In genomic region chr7:121000091-121000983, GRCh38 we compare ENCODE assay signal across 14 cellular contexts. TPM values are rescaled to one million over a fixed set of nuclear protein-coding genes. Genes with fewer than 3 reads are reported as not detected.
DNase-seq lines count a peak whose midpoint lies in the region; ATAC-seq and TF ChIP-seq lines count a peak whose summit lies in the region.
"Had no signal": no experiment of that assay in that cellular context is flagged by ENCODE, and none has a peak within 500 bp of the region (broad histone marks: within the 10 kb centered on the region; RNA-seq: fewer than 3 reads in every experiment).

No MANE protein-coding gene starts in this region.

- H3K36me3 Mint-ChIP-seq in T-helper 2 cell treated with Interferon-gamma antibody and Interleukin-4, amounts not matched to agents 5 μg/mL and 100 μg/mL, for 36 hours (ENCODE audit: low read depth) = no peaks in the 10 kb centered on the region
- H3K36me3 Mint-ChIP-seq in stimulated activated effector memory CD8-positive, alpha-beta T cell treated with anti-CD3 and anti-CD28 coated beads, Interleukin-12 subunit alpha, Interleukin-12 subunit beta, amount 100 ng/mL, for 72 hours = no peaks in the 10 kb centered on the region

- H3K27ac Mint-ChIP-seq in T-helper 2 cell treated with Interferon-gamma antibody and Interleukin-4, amounts not matched to agents 5 μg/mL and 100 μg/mL, for 36 hours = no peak overlapping the region
- H3K27ac Mint-ChIP-seq in stimulated activated effector memory CD8-positive, alpha-beta T cell treated with anti-CD3 and anti-CD28 coated beads, Interleukin-12 subunit alpha, Interleukin-12 subunit beta, amount 100 ng/mL, for 72 hours = no peak overlapping the region
- H3K27ac Mint-ChIP-seq: GM23338 had no signal

- POLR2A ChIA-PET in OCI-LY7 (lab: Charles Lee) = interaction anchor here (0.6 to 1.4 kb wide), 3 partner anchors 9 to 76 kb away, joined by 3 to 4 read pairs (median 4); no protein-coding TSS in a partner anchor

- no peaks in the 10 kb centered on the region for H3K9me2 ChIP-seq in OCI-LY7 (ENCODE audit: insufficient read depth, low read length)

- no peaks in the 10 kb centered on the region for H4K20me1 ChIP-seq in OCI-LY7 (ENCODE audit: insufficient read depth, low read length)

- H3K9me3 ChIP-seq in OCI-LY7 (ENCODE audit: low read length) = no peaks in the 10 kb centered on the region

- no peaks in the 10 kb centered on the region for H3K4me1 ChIP-seq in OCI-LY7 (ENCODE audit: insufficient read depth, low read length, poor library complexity, severe bottlenecking)
- H3K4me1 ChIP-seq: parathyroid adenoma had no signal

- CTCF ChIA-PET in OCI-LY7 (lab: Charles Lee; ENCODE audit: unreplicated experiment) = no interaction called here

- no peak overlapping the region for H2AFZ ChIP-seq in OCI-LY7 (ENCODE audit: low read length)
- H2AFZ ChIP-seq: GM23338, parathyroid adenoma had no signal

- no peak overlapping the region for H3K27ac ChIP-seq in OCI-LY7 (ENCODE audit: low read depth, low read length, poor library complexity, severe bottlenecking)
- H3K27ac ChIP-seq: parathyroid adenoma had no signal

- peak; percentile 30; the same call in 1 of the 3 replicates for ATAC-seq in SK-N-SH treated with all-trans-retinoic acid at 6 μM for 48 hours
- peak; percentile 64 for ATAC-seq in sciatic nerve
- ATAC-seq in stimulated activated effector memory CD8-positive, alpha-beta T cell treated with anti-CD3 and anti-CD28 coated beads, Interleukin-12 subunit alpha, Interleukin-12 subunit beta, amount 100 ng/mL, for 72 hours = no peak
- ATAC-seq: GM23338 had no signal

- H3K27me3 Mint-ChIP-seq in T-helper 2 cell treated with Interferon-gamma antibody and Interleukin-4, amounts not matched to agents 5 μg/mL and 100 μg/mL, for 36 hours (ENCODE audit: low read depth) = peaks cover 30% of the 10 kb centered on the region

- intact Hi-C loops in sciatic nerve (cut with DNase I) (no loop called here), OCI-LY7 (cut with micrococcal nuclease; ENCODE audit: unreplicated experiment) (no loop called here)

- no peaks in the 10 kb centered on the region for H3K36me3 ChIP-seq in OCI-LY7 (ENCODE audit: insufficient read depth, low read length)

- no peak overlapping the region for H3K4me2 ChIP-seq in OCI-LY7 (ENCODE audit: low read length)
- H3K4me2 ChIP-seq: GM23338 had no signal

- no peaks in the 10 kb centered on the region for H3K79me2 ChIP-seq in OCI-LY7 (ENCODE audit: insufficient read depth, low read depth, low read length)
- H3K79me2 ChIP-seq: parathyroid adenoma had no signal

- no peak for TF ChIP-seq CTCF in foreskin fibroblast (IDR thresholded peaks at IDR 0.05; ENCODE audit: low read depth, low read length)
- TF ChIP-seq CTCF in OCI-LY7 (conservative IDR thresholded peaks at IDR 0.05; ENCODE audit: low read length) = no peak

- H3K4me1 Mint-ChIP-seq in T-helper 2 cell treated with Interferon-gamma antibody and Interleukin-4, amounts not matched to agents 5 μg/mL and 100 μg/mL, for 36 hours (ENCODE audit: low read depth) = peaks cover 6% of the 10 kb centered on the region
- peaks cover 16% of the 10 kb centered on the region for H3K4me1 Mint-ChIP-seq in stimulated activated effector memory CD8-positive, alpha-beta T cell treated with anti-CD3 and anti-CD28 coated beads, Interleukin-12 subunit alpha, Interleukin-12 subunit beta, amount 100 ng/mL, for 72 hours

- H3K4me3 ChIP-seq in foreskin fibroblast (ENCODE audit: low read depth in 1 of 2, low read length in 2 of 2) = peak overlapping the region; percentile 20 to 25
- no peak overlapping the region for H3K4me3 ChIP-seq in OCI-LY7 (ENCODE audit: low read depth, low read length, poor library complexity, severe bottlenecking)
- H3K4me3 ChIP-seq: GM23338 had no signal

- peak; percentile 74 for DNase-seq in Daoy (ENCODE audit: low read depth)
- DNase-seq in foreskin fibroblast = peak; percentile 50 to 67
- no peak for DNase-seq in sciatic nerve (ENCODE audit: low spot score)
- DNase-seq in DMS 273 treated with DMSO at 0.1 percent for 48 hours (lab: John Stamatoyannopoulos, UW) = no peak
- no peak for DNase-seq in OCI-LY7 (ENCODE audit: low spot score)
- DNase-seq in T-helper 2 cell treated with Interferon-gamma antibody and Interleukin-4, amounts not matched to agents 5 μg/mL and 100 μg/mL, for 36 hours (ENCODE audit: low spot score) = no peak
- DNase-seq in stimulated activated effector memory CD8-positive, alpha-beta T cell treated with anti-CD3 and anti-CD28 coated beads, Interleukin-12 subunit alpha, Interleukin-12 subunit beta, amount 100 ng/mL, for 72 hours (ENCODE audit: low spot score in 2 of 2) = no peak
- DNase-seq: activated T-cell treated with anti-CD3 and anti-CD28 coated beads, Interleukin-2, amount 50 U/mL, for 1 hour; MV-4-11; NCI-H748 treated with DMSO at 0.1 percent for 48 hours had no signal

- no peaks in the 10 kb centered on the region for H3K9me3 Mint-ChIP-seq in T-helper 2 cell treated with Interferon-gamma antibody and Interleukin-4, amounts not matched to agents 5 μg/mL and 100 μg/mL, for 36 hours
- H3K9me3 Mint-ChIP-seq in stimulated activated effector memory CD8-positive, alpha-beta T cell treated with anti-CD3 and anti-CD28 coated beads, Interleukin-12 subunit alpha, Interleukin-12 subunit beta, amount 100 ng/mL, for 72 hours = no peaks in the 10 kb centered on the region
- H3K9me3 Mint-ChIP-seq: GM23338 had no signal

- BruUV-seq in OCI-LY7 (replicated peaks; lab: Mats Ljungman, UMichigan) = no TSS peak

- H3K4me3 Mint-ChIP-seq in T-helper 2 cell treated with Interferon-gamma antibody and Interleukin-4, amounts not matched to agents 5 μg/mL and 100 μg/mL, for 36 hours = no peak overlapping the region
- no peak overlapping the region for H3K4me3 Mint-ChIP-seq in stimulated activated effector memory CD8-positive, alpha-beta T cell treated with anti-CD3 and anti-CD28 coated beads, Interleukin-12 subunit alpha, Interleukin-12 subunit beta, amount 100 ng/mL, for 72 hours
- H3K4me3 Mint-ChIP-seq: GM23338 had no signal

TF ChIP-seq in SK-N-SH treated with all-trans-retinoic acid at 6 μM for 48 hours, 23 proteins besides CTCF, POLR2A, EP300 and RAD21:
- TF ChIP-seq TSHZ2 (CRISPR knock-in tag; IDR thresholded peaks at IDR 0.05) = no peak
- no peak for TF ChIP-seq OSR1 (CRISPR knock-in tag; IDR thresholded peaks at IDR 0.05)
- no peak for TF ChIP-seq ESRRG (CRISPR knock-in tag; IDR thresholded peaks at IDR 0.05)
- TF ChIP-seq BACH2 (CRISPR knock-in tag; IDR thresholded peaks at IDR 0.05; ENCODE audit: borderline replicate concordance) = no peak
- no peak for TF ChIP-seq ZFP3 (CRISPR knock-in tag; IDR thresholded peaks at IDR 0.05)
- TF ChIP-seq ZC3H10 (CRISPR knock-in tag; IDR thresholded peaks at IDR 0.05) = no peak
- TF ChIP-seq ARNTL (CRISPR knock-in tag; IDR thresholded peaks at IDR 0.05; ENCODE audit: borderline replicate concordance, low read depth) = no peak
- TF ChIP-seq SNAI2 (CRISPR knock-in tag; IDR thresholded peaks at IDR 0.05) = no peak
TF ChIP-seq in SK-N-SH treated with all-trans-retinoic acid at 6 μM for 48 hours: peak in this region for 0.

RNA-seq across cellular contexts. Expression of gene CPED1, which starts 11.8 kb away (rescaled TPM):
- 0.15 and 1.6 TPM in 2 replicates for total RNA-seq in Daoy (2014; rRNA removed; shearing (Covaris generic))
- total RNA-seq in sciatic nerve (41.9 TPM), OCI-LY7 (2022) (not detected in 2 replicates)
- not detected in 2 replicates for total RNA-seq in OCI-LY7 (2014; rRNA removed; shearing (Covaris generic))
- total RNA-seq: T-helper 2 cell treated with Interferon-gamma antibody and Interleukin-4, amounts not matched to agents 100 ng/mL and 5 ng/mL, for 36 hours had no signal

RNA-seq across cellular contexts. Expression of gene ING3, which starts 49.8 kb away (rescaled TPM):
- 23.7 and 33.1 TPM in 2 replicates for total RNA-seq in Daoy (2014; rRNA removed; shearing (Covaris generic))
- total RNA-seq in sciatic nerve (15.1 TPM), OCI-LY7 (2022) (22.2 and 22.7 TPM in 2 replicates)
- 12.5 and 21.4 TPM in 2 replicates for total RNA-seq in OCI-LY7 (2014; rRNA removed; shearing (Covaris generic))

Comparison
In these comparisons a context has a peak if more than half of its experiments do, and no peak if none do; other contexts are left out.
1. DNase-seq: peak in Daoy (single experiment) and foreskin fibroblast (2 of 2); none in sciatic nerve (single experiment), DMS 273 treated with DMSO at 0.1 percent for 48 hours (single experiment), OCI-LY7 (single experiment), T-helper 2 cell treated with Interferon-gamma antibody and Interleukin-4, amounts not matched to agents 5 μg/mL and 100 μg/mL, for 36 hours (single experiment) and stimulated activated effector memory CD8-positive, alpha-beta T cell treated with anti-CD3 and anti-CD28 coated beads, Interleukin-12 subunit alpha, Interleukin-12 subunit beta, amount 100 ng/mL, for 72 hours (0 of 2).
2. RNA of gene CPED1, which starts 11.8 kb away (total RNA-seq): 41.9 TPM in sciatic nerve (single experiment); 0.15 to 1.6 TPM in Daoy and not detected in OCI-LY7; every median in the first group is over 10 times any median in the second.